1 cellular context compared by ENCODE assay signal in the genomic region with DNA sequence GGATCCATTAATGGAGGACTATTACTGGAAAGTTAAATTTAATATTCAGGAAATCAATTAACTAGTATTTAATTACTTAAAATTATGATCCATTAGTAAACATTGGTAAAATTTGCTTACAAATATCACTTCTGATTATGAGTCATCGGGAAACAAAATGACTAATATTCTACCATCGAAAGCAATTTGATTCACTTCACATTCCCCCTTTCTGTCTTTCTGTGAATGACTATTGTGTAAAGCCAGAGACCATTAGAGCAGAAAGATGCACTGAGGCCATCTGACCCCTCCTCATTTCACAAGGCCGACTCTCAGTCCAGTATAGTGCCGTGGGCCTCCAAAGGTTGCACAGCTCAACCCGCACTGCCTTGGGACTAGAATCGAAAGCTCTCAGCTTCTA.
TF ChIP-seq lines count a peak whose summit lies in the region.

No MANE protein-coding gene starts in this region.

TF ChIP-seq in GM12878, 131 proteins besides CTCF, POLR2A, EP300 and RAD21 (continued from another document):
- TF ChIP-seq CHD4 (IDR thresholded peaks at IDR 0.05) (no peak), SREBF1 (IDR thresholded peaks at IDR 0.05; ENCODE audit: low read length) (no peak), FOXK2 (IDR thresholded peaks at IDR 0.05) (no peak), MYB (IDR thresholded peaks at IDR 0.05; ENCODE audit: borderline replicate concordance, low read depth, low read length) (no peak), RCOR1 (conservative IDR thresholded peaks at IDR 0.05; ENCODE audit: low read depth, low read length) (no peak), NFIC (IDR thresholded peaks at IDR 0.05; ENCODE audit: low read depth, low read length) (peak; percentile 44; the same call in 1 of the 2 replicates), TCF7 (IDR thresholded peaks at IDR 0.05; ENCODE audit: borderline replicate concordance) (no peak), RUNX3 (IDR thresholded peaks at IDR 0.05; ENCODE audit: low read length) (peak; percentile 27; the same call in 1 of the 2 replicates), SUZ12 (IDR thresholded peaks at IDR 0.05; ENCODE audit: unreplicated experiment) (no peak), MTA2 (IDR thresholded peaks at IDR 0.05; ENCODE audit: low read depth) (peak; percentile 34), BACH1 (IDR thresholded peaks at IDR 0.05; ENCODE audit: borderline replicate concordance) (no peak), KDM1A (IDR thresholded peaks at IDR 0.05; ENCODE audit: borderline replicate concordance) (no peak), JUNB (IDR thresholded peaks at IDR 0.05) (peak; percentile 93), HDGF (IDR thresholded peaks at IDR 0.05) (no peak), SUPT20H (IDR thresholded peaks at IDR 0.05; ENCODE audit: borderline replicate concordance, control insufficient read depth, low read depth, low read length) (no peak), NFYA (IDR thresholded peaks at IDR 0.05; ENCODE audit: borderline replicate concordance, low read depth, low read length) (no peak), SMAD5 (IDR thresholded peaks at IDR 0.05; ENCODE audit: low read depth) (no peak), ZNF274 (IDR thresholded peaks at IDR 0.05; ENCODE audit: insufficient read depth, insufficient read length) (no peak), NBN (IDR thresholded peaks at IDR 0.05) (no peak), CREB1 (IDR thresholded peaks at IDR 0.05; ENCODE audit: low read depth) (no peak), JUND (IDR thresholded peaks at IDR 0.05; ENCODE audit: low read depth, low read length) (no peak), ZSCAN29 (IDR thresholded peaks at IDR 0.05) (no peak), EGR1 (IDR thresholded peaks at IDR 0.05; ENCODE audit: borderline replicate concordance in 1 of 2, low read depth in 2 of 2, low read length in 2 of 2) (no peak), RBBP5 (conservative IDR thresholded peaks at IDR 0.05) (no peak), CBFB (IDR thresholded peaks at IDR 0.05; ENCODE audit: low read depth) (no peak), NR2C2 (IDR thresholded peaks at IDR 0.05; ENCODE audit: borderline replicate concordance, control insufficient read depth, insufficient read length, low read depth) (no peak), BCL11A (IDR thresholded peaks at IDR 0.05; ENCODE audit: low read depth, low read length) (peak; percentile 65; the same call in 1 of the 2 replicates)
- TF ChIP-seq, protein P1, sequence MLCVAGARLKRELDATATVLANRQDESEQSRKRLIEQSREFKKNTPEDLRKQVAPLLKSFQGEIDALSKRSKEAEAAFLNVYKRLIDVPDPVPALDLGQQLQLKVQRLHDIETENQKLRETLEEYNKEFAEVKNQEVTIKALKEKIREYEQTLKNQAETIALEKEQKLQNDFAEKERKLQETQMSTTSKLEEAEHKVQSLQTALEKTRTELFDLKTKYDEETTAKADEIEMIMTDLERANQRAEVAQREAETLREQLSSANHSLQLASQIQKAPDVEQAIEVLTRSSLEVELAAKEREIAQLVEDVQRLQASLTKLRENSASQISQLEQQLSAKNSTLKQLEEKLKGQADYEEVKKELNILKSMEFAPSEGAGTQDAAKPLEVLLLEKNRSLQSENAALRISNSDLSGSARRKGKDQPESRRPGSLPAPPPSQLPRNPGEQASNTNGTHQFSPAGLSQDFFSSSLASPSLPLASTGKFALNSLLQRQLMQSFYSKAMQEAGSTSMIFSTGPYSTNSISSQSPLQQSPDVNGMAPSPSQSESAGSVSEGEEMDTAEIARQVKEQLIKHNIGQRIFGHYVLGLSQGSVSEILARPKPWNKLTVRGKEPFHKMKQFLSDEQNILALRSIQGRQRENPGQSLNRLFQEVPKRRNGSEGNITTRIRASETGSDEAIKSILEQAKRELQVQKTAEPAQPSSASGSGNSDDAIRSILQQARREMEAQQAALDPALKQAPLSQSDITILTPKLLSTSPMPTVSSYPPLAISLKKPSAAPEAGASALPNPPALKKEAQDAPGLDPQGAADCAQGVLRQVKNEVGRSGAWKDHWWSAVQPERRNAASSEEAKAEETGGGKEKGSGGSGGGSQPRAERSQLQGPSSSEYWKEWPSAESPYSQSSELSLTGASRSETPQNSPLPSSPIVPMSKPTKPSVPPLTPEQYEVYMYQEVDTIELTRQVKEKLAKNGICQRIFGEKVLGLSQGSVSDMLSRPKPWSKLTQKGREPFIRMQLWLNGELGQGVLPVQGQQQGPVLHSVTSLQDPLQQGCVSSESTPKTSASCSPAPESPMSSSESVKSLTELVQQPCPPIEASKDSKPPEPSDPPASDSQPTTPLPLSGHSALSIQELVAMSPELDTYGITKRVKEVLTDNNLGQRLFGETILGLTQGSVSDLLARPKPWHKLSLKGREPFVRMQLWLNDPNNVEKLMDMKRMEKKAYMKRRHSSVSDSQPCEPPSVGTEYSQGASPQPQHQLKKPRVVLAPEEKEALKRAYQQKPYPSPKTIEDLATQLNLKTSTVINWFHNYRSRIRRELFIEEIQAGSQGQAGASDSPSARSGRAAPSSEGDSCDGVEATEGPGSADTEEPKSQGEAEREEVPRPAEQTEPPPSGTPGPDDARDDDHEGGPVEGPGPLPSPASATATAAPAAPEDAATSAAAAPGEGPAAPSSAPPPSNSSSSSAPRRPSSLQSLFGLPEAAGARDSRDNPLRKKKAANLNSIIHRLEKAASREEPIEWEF (IDR thresholded peaks at IDR 0.05; ENCODE audit: insufficient replicate concordance, low read depth, low read length), result no peak
- TF ChIP-seq, protein P2, sequence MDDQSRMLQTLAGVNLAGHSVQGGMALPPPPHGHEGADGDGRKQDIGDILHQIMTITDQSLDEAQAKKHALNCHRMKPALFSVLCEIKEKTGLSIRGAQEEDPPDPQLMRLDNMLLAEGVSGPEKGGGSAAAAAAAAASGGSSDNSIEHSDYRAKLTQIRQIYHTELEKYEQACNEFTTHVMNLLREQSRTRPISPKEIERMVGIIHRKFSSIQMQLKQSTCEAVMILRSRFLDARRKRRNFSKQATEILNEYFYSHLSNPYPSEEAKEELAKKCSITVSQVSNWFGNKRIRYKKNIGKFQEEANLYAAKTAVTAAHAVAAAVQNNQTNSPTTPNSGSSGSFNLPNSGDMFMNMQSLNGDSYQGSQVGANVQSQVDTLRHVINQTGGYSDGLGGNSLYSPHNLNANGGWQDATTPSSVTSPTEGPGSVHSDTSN (IDR thresholded peaks at IDR 0.05; ENCODE audit: insufficient replicate concordance, low read depth, low read length), result no peak
- TF ChIP-seq, protein P3, sequence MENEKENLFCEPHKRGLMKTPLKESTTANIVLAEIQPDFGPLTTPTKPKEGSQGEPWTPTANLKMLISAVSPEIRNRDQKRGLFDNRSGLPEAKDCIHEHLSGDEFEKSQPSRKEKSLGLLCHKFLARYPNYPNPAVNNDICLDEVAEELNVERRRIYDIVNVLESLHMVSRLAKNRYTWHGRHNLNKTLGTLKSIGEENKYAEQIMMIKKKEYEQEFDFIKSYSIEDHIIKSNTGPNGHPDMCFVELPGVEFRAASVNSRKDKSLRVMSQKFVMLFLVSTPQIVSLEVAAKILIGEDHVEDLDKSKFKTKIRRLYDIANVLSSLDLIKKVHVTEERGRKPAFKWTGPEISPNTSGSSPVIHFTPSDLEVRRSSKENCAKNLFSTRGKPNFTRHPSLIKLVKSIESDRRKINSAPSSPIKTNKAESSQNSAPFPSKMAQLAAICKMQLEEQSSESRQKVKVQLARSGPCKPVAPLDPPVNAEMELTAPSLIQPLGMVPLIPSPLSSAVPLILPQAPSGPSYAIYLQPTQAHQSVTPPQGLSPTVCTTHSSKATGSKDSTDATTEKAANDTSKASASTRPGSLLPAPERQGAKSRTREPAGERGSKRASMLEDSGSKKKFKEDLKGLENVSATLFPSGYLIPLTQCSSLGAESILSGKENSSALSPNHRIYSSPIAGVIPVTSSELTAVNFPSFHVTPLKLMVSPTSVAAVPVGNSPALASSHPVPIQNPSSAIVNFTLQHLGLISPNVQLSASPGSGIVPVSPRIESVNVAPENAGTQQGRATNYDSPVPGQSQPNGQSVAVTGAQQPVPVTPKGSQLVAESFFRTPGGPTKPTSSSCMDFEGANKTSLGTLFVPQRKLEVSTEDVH (IDR thresholded peaks at IDR 0.05; ENCODE audit: low read depth, partially characterized antibody), result no peak
- TF ChIP-seq, protein P4, sequence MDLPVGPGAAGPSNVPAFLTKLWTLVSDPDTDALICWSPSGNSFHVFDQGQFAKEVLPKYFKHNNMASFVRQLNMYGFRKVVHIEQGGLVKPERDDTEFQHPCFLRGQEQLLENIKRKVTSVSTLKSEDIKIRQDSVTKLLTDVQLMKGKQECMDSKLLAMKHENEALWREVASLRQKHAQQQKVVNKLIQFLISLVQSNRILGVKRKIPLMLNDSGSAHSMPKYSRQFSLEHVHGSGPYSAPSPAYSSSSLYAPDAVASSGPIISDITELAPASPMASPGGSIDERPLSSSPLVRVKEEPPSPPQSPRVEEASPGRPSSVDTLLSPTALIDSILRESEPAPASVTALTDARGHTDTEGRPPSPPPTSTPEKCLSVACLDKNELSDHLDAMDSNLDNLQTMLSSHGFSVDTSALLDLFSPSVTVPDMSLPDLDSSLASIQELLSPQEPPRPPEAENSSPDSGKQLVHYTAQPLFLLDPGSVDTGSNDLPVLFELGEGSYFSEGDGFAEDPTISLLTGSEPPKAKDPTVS (IDR thresholded peaks at IDR 0.05; ENCODE audit: low read depth, low read length), result no peak
